Comparison of ENCODE assay signal across 1 cellular context in the genomic region with DNA sequence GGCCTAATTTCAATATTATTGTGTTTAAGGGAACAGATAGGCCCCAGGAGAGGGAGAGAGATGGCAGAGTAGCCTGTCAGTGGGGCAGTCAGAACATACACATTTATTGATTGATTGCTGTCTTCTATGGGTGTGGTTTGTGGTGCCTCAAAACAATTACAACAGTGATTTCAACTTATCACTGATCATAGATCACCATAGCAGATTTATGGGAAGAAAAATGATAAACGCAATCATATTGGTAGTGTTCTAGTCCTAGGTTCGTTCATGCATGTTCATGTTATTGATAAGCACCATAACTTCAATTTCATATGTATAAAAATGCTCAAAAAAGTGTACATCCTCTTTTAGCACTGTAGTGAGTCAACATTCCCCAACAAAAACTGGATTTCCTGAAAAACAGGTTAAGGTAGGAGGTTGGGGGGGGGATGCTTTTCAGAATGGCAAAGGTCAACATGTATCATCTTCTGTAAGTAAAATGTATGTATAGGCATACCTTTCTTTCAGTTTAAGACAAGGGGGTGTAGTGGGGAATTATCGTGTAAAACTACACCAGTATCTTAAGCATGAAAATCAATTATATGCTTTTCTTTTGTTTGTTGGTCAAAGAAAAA.
TF ChIP-seq lines count a peak whose summit lies in the region.

No MANE protein-coding gene starts in this region.

TF ChIP-seq in K562, 482 proteins besides CTCF, POLR2A, EP300 and RAD21 (continued from another document):
- TF ChIP-seq, protein P1, sequence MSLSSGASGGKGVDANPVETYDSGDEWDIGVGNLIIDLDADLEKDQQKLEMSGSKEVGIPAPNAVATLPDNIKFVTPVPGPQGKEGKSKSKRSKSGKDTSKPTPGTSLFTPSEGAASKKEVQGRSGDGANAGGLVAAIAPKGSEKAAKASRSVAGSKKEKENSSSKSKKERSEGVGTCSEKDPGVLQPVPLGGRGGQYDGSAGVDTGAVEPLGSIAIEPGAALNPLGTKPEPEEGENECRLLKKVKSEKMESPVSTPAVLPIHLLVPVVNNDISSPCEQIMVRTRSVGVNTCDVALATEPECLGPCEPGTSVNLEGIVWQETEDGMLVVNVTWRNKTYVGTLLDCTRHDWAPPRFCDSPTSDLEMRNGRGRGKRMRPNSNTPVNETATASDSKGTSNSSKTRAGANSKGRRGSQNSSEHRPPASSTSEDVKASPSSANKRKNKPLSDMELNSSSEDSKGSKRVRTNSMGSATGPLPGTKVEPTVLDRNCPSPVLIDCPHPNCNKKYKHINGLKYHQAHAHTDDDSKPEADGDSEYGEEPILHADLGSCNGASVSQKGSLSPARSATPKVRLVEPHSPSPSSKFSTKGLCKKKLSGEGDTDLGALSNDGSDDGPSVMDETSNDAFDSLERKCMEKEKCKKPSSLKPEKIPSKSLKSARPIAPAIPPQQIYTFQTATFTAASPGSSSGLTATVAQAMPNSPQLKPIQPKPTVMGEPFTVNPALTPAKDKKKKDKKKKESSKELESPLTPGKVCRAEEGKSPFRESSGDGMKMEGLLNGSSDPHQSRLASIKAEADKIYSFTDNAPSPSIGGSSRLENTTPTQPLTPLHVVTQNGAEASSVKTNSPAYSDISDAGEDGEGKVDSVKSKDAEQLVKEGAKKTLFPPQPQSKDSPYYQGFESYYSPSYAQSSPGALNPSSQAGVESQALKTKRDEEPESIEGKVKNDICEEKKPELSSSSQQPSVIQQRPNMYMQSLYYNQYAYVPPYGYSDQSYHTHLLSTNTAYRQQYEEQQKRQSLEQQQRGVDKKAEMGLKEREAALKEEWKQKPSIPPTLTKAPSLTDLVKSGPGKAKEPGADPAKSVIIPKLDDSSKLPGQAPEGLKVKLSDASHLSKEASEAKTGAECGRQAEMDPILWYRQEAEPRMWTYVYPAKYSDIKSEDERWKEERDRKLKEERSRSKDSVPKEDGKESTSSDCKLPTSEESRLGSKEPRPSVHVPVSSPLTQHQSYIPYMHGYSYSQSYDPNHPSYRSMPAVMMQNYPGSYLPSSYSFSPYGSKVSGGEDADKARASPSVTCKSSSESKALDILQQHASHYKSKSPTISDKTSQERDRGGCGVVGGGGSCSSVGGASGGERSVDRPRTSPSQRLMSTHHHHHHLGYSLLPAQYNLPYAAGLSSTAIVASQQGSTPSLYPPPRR (CRISPR knock-in tag; IDR thresholded peaks at IDR 0.05; ENCODE audit: borderline replicate concordance) = no peak
- TF ChIP-seq MBD2 (IDR thresholded peaks at IDR 0.05; ENCODE audit: borderline replicate concordance, low read depth) (no peak), MEIS2 (IDR thresholded peaks at IDR 0.05; ENCODE audit: partially characterized antibody) (peak; percentile 80), FOXA3 (CRISPR knock-in tag; conservative IDR thresholded peaks at IDR 0.05 in 1 of 2, IDR thresholded peaks at IDR 0.05 in 1 of 2) (no peak), KDM1A (IDR thresholded peaks at IDR 0.05) (peak; percentile 63 to 77; a peak in 3 of 4 replicates), MEF2D (tag; conservative IDR thresholded peaks at IDR 0.05; ENCODE audit: low read depth) (no peak), MAFK (IDR thresholded peaks at IDR 0.05; ENCODE audit: low read length) (no peak)
- TF ChIP-seq, protein P2, sequence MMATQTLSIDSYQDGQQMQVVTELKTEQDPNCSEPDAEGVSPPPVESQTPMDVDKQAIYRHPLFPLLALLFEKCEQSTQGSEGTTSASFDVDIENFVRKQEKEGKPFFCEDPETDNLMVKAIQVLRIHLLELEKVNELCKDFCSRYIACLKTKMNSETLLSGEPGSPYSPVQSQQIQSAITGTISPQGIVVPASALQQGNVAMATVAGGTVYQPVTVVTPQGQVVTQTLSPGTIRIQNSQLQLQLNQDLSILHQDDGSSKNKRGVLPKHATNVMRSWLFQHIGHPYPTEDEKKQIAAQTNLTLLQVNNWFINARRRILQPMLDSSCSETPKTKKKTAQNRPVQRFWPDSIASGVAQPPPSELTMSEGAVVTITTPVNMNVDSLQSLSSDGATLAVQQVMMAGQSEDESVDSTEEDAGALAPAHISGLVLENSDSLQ (IDR thresholded peaks at IDR 0.05) = peak; percentile 67
- TF ChIP-seq, protein P3, sequence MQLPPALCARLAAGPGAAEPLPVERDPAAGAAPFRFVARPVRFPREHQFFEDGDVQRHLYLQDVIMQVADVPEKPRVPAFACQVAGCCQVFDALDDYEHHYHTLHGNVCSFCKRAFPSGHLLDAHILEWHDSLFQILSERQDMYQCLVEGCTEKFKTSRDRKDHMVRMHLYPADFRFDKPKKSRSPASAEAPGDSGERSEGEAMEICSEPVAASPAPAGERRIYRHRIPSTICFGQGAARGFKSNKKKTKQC (CRISPR knock-in tag; IDR thresholded peaks at IDR 0.05) = no peak
- TF ChIP-seq, protein P4, sequence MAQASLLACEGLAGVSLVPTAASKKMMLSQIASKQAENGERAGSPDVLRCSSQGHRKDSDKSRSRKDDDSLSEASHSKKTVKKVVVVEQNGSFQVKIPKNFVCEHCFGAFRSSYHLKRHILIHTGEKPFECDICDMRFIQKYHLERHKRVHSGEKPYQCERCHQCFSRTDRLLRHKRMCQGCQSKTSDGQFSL (CRISPR knock-in tag; IDR thresholded peaks at IDR 0.05) = peak; percentile 37; the same call in 1 of the 2 replicates
- TF ChIP-seq, protein P4 (tag; IDR thresholded peaks at IDR 0.05) = 0 out of 4 replicates have a peak, but pooled peaks of 1 of the 2 experiments have one; percentile 27
- TF ChIP-seq, protein P5, sequence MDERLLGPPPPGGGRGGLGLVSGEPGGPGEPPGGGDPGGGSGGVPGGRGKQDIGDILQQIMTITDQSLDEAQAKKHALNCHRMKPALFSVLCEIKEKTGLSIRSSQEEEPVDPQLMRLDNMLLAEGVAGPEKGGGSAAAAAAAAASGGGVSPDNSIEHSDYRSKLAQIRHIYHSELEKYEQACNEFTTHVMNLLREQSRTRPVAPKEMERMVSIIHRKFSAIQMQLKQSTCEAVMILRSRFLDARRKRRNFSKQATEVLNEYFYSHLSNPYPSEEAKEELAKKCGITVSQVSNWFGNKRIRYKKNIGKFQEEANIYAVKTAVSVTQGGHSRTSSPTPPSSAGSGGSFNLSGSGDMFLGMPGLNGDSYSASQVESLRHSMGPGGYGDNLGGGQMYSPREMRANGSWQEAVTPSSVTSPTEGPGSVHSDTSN (CRISPR knock-in tag; IDR thresholded peaks at IDR 0.05; ENCODE audit: low read depth) = no peak
- TF ChIP-seq, protein P5 (tag; conservative IDR thresholded peaks at IDR 0.05; ENCODE audit: low read depth) = peak; percentile 70
